ENCODE assay signal across 16 cellular contexts in the genomic region with DNA sequence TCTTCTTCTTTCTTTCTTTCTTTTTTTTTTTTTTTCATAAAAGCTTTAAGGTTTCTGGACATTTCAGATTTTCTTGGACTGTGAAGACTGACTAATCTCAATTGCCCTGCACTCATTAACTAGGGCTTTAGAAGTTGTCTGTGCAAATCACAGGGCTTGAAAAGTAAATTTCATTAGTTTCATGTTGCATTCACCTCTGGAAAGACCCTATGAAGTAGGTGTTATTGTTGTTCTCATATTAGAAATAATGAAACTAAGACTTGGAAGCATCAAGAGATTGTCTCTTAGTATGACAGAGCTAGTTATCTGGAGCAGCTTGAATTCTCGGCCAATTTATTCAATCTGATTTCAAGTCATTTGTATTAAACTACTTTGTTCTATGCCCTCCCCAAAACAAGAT.
DNase-seq lines count a peak whose midpoint lies in the region; ATAC-seq and TF ChIP-seq lines count a peak whose summit lies in the region.
"Had no signal": no experiment of that assay in that cellular context is flagged by ENCODE, and none has a peak within 500 bp of the region (broad histone marks: within the 10 kb centered on the region; RNA-seq: fewer than 3 reads in every experiment).

No MANE protein-coding gene starts in this region.

- H3K36me3 Mint-ChIP-seq in stimulated activated effector memory CD8-positive, alpha-beta T cell treated with anti-CD3 and anti-CD28 coated beads, Interleukin-12 subunit alpha, Interleukin-12 subunit beta, amount 100 ng/mL, for 72 hours: no peaks in the 10 kb centered on the region
- H3K36me3 Mint-ChIP-seq: activated naive CD4-positive, alpha-beta T cell treated with anti-CD3 and anti-CD28 coated beads, Interleukin-2, amount 50 U/mL, for 72 hours had no signal

- no peak overlapping the region for H3K27ac Mint-ChIP-seq in stimulated activated effector memory CD8-positive, alpha-beta T cell treated with anti-CD3 and anti-CD28 coated beads, Interleukin-12 subunit alpha, Interleukin-12 subunit beta, amount 100 ng/mL, for 72 hours
- H3K27ac Mint-ChIP-seq: activated B cell treated with CpG ODN at 0.5 μM for 24 hours; activated naive CD4-positive, alpha-beta T cell treated with anti-CD3 and anti-CD28 coated beads, Interleukin-2, amount 50 U/mL, for 72 hours had no signal

- no peak for DNase-seq in central memory CD4-positive, alpha-beta T cell
- no peak for DNase-seq in stimulated activated effector memory CD8-positive, alpha-beta T cell treated with anti-CD3 and anti-CD28 coated beads, Interleukin-12 subunit alpha, Interleukin-12 subunit beta, amount 100 ng/mL, for 72 hours (ENCODE audit: low spot score in 2 of 2)
- DNase-seq in D341Med (ENCODE audit: low spot score): no peak
- no peak for DNase-seq in Kasumi-1 (lab: John Stamatoyannopoulos, UW)
- DNase-seq: ACHN; activated B cell treated with CpG ODN at 0.5 μM for 24 hours; activated CD8-positive, alpha-beta memory T cell treated with anti-CD3 and anti-CD28 coated beads, Interleukin-2, amount 50 U/mL, for 4 hours; head of caudate nucleus; OCI-M1; SW 1271; upper lobe of right lung had no signal

- peak; percentile 89 for ATAC-seq in GM18505 (IDR thresholded peaks at IDR 0.05; ENCODE audit: unreplicated experiment)
- ATAC-seq in GM19467 (IDR thresholded peaks at IDR 0.05; ENCODE audit: unreplicated experiment): peak; percentile 72
- peak; percentile 83 for ATAC-seq in HG02798 (IDR thresholded peaks at IDR 0.05; ENCODE audit: poor library complexity, unreplicated experiment)
- ATAC-seq in HG03354 (IDR thresholded peaks at IDR 0.05; ENCODE audit: poor library complexity, severe bottlenecking, unreplicated experiment): peak; percentile 87
- ATAC-seq in stimulated activated effector memory CD8-positive, alpha-beta T cell treated with anti-CD3 and anti-CD28 coated beads, Interleukin-12 subunit alpha, Interleukin-12 subunit beta, amount 100 ng/mL, for 72 hours: no peak
- ATAC-seq: activated naive CD4-positive, alpha-beta T cell treated with anti-CD3 and anti-CD28 coated beads, Interleukin-2, amount 50 U/mL, for 72 hours; upper lobe of right lung had no signal

- no peaks in the 10 kb centered on the region for H3K4me1 Mint-ChIP-seq in stimulated activated effector memory CD8-positive, alpha-beta T cell treated with anti-CD3 and anti-CD28 coated beads, Interleukin-12 subunit alpha, Interleukin-12 subunit beta, amount 100 ng/mL, for 72 hours
- H3K4me1 Mint-ChIP-seq: activated B cell treated with CpG ODN at 0.5 μM for 24 hours had no signal

- no peak for TF ChIP-seq POLR2A in GM18505 (IDR thresholded peaks at IDR 0.05; ENCODE audit: borderline replicate concordance, extremely low read depth, insufficient read depth, insufficient read length)

- H3K4me3 Mint-ChIP-seq in stimulated activated effector memory CD8-positive, alpha-beta T cell treated with anti-CD3 and anti-CD28 coated beads, Interleukin-12 subunit alpha, Interleukin-12 subunit beta, amount 100 ng/mL, for 72 hours: no peak overlapping the region
- H3K4me3 Mint-ChIP-seq: activated B cell treated with CpG ODN at 0.5 μM for 24 hours had no signal

- peaks cover 4% of the 10 kb centered on the region for H3K9me3 Mint-ChIP-seq in stimulated activated effector memory CD8-positive, alpha-beta T cell treated with anti-CD3 and anti-CD28 coated beads, Interleukin-12 subunit alpha, Interleukin-12 subunit beta, amount 100 ng/mL, for 72 hours
- H3K9me3 Mint-ChIP-seq: activated B cell treated with CpG ODN at 0.5 μM for 24 hours; activated naive CD4-positive, alpha-beta T cell treated with anti-CD3 and anti-CD28 coated beads, Interleukin-2, amount 50 U/mL, for 72 hours had no signal
